ENCODE assay signal across 21 cellular contexts in the genomic region with DNA sequence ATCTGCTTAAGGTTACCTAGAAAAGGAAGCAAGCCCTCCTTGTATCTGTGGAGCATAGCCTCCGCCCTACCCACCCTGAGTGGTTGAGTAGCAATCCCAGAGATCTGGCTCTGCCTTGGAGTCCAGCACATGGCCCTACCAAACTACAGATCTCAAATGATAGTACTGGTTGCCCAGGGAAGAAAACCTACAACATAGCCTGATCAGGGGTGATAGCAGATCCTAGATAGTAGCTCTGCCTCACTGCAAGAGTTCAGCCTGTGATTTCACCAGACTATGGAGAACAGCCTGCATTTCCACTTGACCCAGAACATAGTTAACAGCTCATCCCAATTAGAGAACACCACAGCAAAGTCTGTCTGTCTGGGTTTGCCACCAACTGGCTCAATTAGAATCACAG.
"Had no signal": no experiment of that assay in that cellular context is flagged by ENCODE, and none has a peak within 500 bp of the region (broad histone marks: within the 10 kb centered on the region; RNA-seq: fewer than 3 reads in every experiment).

No MANE protein-coding gene starts in this region.

- H3K9me3 ChIP-seq: colonic mucosa, esophagus muscularis mucosa, gastroesophageal sphincter, lower lobe of right lung, mucosa of descending colon had no signal

- H3K79me2 ChIP-seq: hepatocyte had no signal

- ATAC-seq: effector memory CD8-positive, alpha-beta T cell; foreskin keratinocyte; gastroesophageal sphincter; heart left ventricle; left cardiac atrium; left lung; left ventricle myocardium superior; lower lobe of right lung; mucosa of descending colon had no signal

- H2AFZ ChIP-seq: hepatocyte had no signal

- FAIRE-seq: endothelial cell of umbilical vein, frontal cortex had no signal

- H3K4me1 ChIP-seq: colonic mucosa, esophagus muscularis mucosa, gastroesophageal sphincter, heart left ventricle, left lung, lower lobe of right lung had no signal

- H3K4me2 ChIP-seq: hepatocyte had no signal

- DNase-seq: colonic mucosa; cortex of kidney; effector CD8-positive, alpha-beta T cell; effector memory CD8-positive, alpha-beta T cell; foreskin keratinocyte; heart left ventricle; hypothalamus; immature natural killer cell; islet precursor cell; left cardiac atrium; left lung; left ventricle myocardium superior; lower lobe of right lung; mesenchymal stem cell; mucosa of descending colon; naive B cell had no signal

- H3K27me3 ChIP-seq: colonic mucosa, esophagus muscularis mucosa, foreskin keratinocyte, gastroesophageal sphincter, heart left ventricle, hepatocyte, left lung had no signal

- H3K27ac ChIP-seq: colonic mucosa, esophagus muscularis mucosa, foreskin keratinocyte, gastroesophageal sphincter, heart left ventricle, hepatocyte, left lung, lower lobe of right lung had no signal

- H3K4me3 ChIP-seq: colonic mucosa, esophagus muscularis mucosa, gastroesophageal sphincter, heart left ventricle, hepatocyte, left lung, lower lobe of right lung, mucosa of descending colon had no signal

- H3K36me3 ChIP-seq: colonic mucosa, esophagus muscularis mucosa, gastroesophageal sphincter, heart left ventricle, left lung, lower lobe of right lung had no signal
